In genomic region chr2:201084863-201085262, GRCh38 we compare ENCODE assay signal across 30 cellular contexts. TPM values are rescaled to one million over a fixed set of nuclear protein-coding genes. Genes with fewer than 3 reads are reported as not detected.
A peak's percentile ranks its signal among the peaks of the same experiment; 100 is the strongest.
DNase-seq lines count a peak whose midpoint lies in the region; ATAC-seq, FAIRE-seq and TF ChIP-seq lines count a peak whose summit lies in the region.
"Had no signal": no experiment of that assay in that cellular context is flagged by ENCODE, and none has a peak within 500 bp of the region (broad histone marks: within the 10 kb centered on the region; RNA-seq: fewer than 3 reads in every experiment).

No MANE protein-coding gene starts in this region.

- no peak for FAIRE-seq in D721Med (lab: Jason Lieb, UNC)
- FAIRE-seq: A549, H54, K562, TTC549 had no signal

- H3K27me3 Mint-ChIP-seq in activated naive CD4-positive, alpha-beta T cell treated with anti-CD3 and anti-CD28 coated beads for 36 hours (ENCODE audit: low read depth) = no peaks in the 10 kb centered on the region
- H3K27me3 Mint-ChIP-seq: activated CD8-positive, alpha-beta T cell treated with anti-CD3 and anti-CD28 coated beads for 36 hours had no signal

- H3K4me3 Mint-ChIP-seq in activated naive CD4-positive, alpha-beta T cell treated with anti-CD3 and anti-CD28 coated beads for 36 hours = no peak overlapping the region
- H3K4me3 Mint-ChIP-seq: activated CD8-positive, alpha-beta T cell treated with anti-CD3 and anti-CD28 coated beads for 36 hours; CD8-positive, alpha-beta T cell; endodermal cell; natural killer cell; T-helper 1 cell treated with Interleukin-12 subunit alpha and Interleukin-12 subunit beta and Interleukin-4 antibody, amounts not matched to agents 30 μg/mL and 1 μg/mL, for 36 hours had no signal

- intact Hi-C loops in activated naive CD4-positive, alpha-beta T cell treated with anti-CD3 and anti-CD28 coated beads for 36 hours (cut with micrococcal nuclease) = no loop called here

- H3K36me3 Mint-ChIP-seq in activated naive CD4-positive, alpha-beta T cell treated with anti-CD3 and anti-CD28 coated beads for 36 hours (ENCODE audit: low read depth) = peaks cover 23% of the 10 kb centered on the region
- H3K36me3 Mint-ChIP-seq: natural killer cell had no signal

- CTCF ChIA-PET in activated naive CD4-positive, alpha-beta T cell treated with anti-CD3 and anti-CD28 coated beads for 36 hours (lab: Charles Lee) = interaction anchor here (1.4 kb wide), 1 partner anchor 75 kb away, joined by 3 read pairs; no protein-coding TSS in a partner anchor

- peak overlapping the region; percentile 53 for H3K27ac Mint-ChIP-seq in activated naive CD4-positive, alpha-beta T cell treated with anti-CD3 and anti-CD28 coated beads for 36 hours
- H3K27ac Mint-ChIP-seq: CD8-positive, alpha-beta T cell; endodermal cell; T-helper 1 cell treated with Interleukin-12 subunit alpha and Interleukin-12 subunit beta and Interleukin-4 antibody, amounts not matched to agents 30 μg/mL and 1 μg/mL, for 36 hours had no signal

- no peak for TF ChIP-seq CTCF in D721Med (IDR thresholded peaks at IDR 0.05; ENCODE audit: insufficient read depth, missing control alignments)

- peaks cover 8% of the 10 kb centered on the region for H3K4me1 Mint-ChIP-seq in activated naive CD4-positive, alpha-beta T cell treated with anti-CD3 and anti-CD28 coated beads for 36 hours (ENCODE audit: low read depth)
- H3K4me1 Mint-ChIP-seq: endodermal cell, natural killer cell had no signal

- H3K9me3 Mint-ChIP-seq in activated naive CD4-positive, alpha-beta T cell treated with anti-CD3 and anti-CD28 coated beads for 36 hours = no peaks in the 10 kb centered on the region
- H3K9me3 Mint-ChIP-seq: activated CD8-positive, alpha-beta T cell treated with anti-CD3 and anti-CD28 coated beads for 36 hours; CD8-positive, alpha-beta T cell; natural killer cell; T-helper 1 cell treated with Interleukin-12 subunit alpha and Interleukin-12 subunit beta and Interleukin-4 antibody, amounts not matched to agents 30 μg/mL and 1 μg/mL, for 36 hours had no signal

- peak; percentile 32; the same call in 1 of the 3 replicates for ATAC-seq in SK-N-SH treated with all-trans-retinoic acid at 6 μM for 48 hours
- ATAC-seq in GM19324 (IDR thresholded peaks at IDR 0.05; ENCODE audit: low FRiP score, unreplicated experiment) = no peak
- ATAC-seq in GM18502 (IDR thresholded peaks at IDR 0.05; ENCODE audit: poor library complexity, unreplicated experiment) = no peak
- ATAC-seq: A549; activated CD8-positive, alpha-beta T cell treated with anti-CD3 and anti-CD28 coated beads for 36 hours; CD8-positive, alpha-beta T cell; foreskin keratinocyte; heart left ventricle; K562 had no signal

- DNase-seq in activated naive CD4-positive, alpha-beta T cell treated with anti-CD3 and anti-CD28 coated beads for 36 hours = no peak
- no peak for DNase-seq in activated naive CD4-positive, alpha-beta T cell treated with anti-CD3 and anti-CD28 coated beads, Interleukin-2, amount 50 U/mL, for 16 hours
- peak; percentile 41 for DNase-seq in iris pigment epithelial cell (ENCODE audit: low read depth)
- no peak for DNase-seq in D721Med (ENCODE audit: insufficient read length, low spot score)
- no peak for DNase-seq in inferior parietal cortex (ENCODE audit: extremely low spot score)
- DNase-seq: activated CD4-positive, alpha-beta T cell treated with anti-CD3 and anti-CD28 coated beads for 1 hour; activated CD8-positive, alpha-beta T cell treated with anti-CD3 and anti-CD28 coated beads for 36 hours; activated gamma-delta T cell; AML-193; CD8-positive, alpha-beta T cell; central memory CD4-positive, alpha-beta T cell; dermis blood vessel endothelial cell; EL; endodermal cell; foreskin keratinocyte; heart left ventricle; natural killer cell; NCI-H1930; NCI-H2171 treated with DMSO at 0.1 percent for 48 hours; NCI-H510A treated with DMSO at 0.1 percent for 48 hours; stimulated activated CD4-positive, alpha-beta T cell treated with anti-CD3 and anti-CD28 coated beads, Interleukin-15, amount 100 ng/mL, for 24 hours; stimulated activated CD4-positive, alpha-beta T cell treated with anti-CD3 and anti-CD28 coated beads, Interleukin-4, amount 100 ng/mL, for 4 hours had no signal

TF ChIP-seq in SK-N-SH treated with all-trans-retinoic acid at 6 μM for 48 hours, 23 proteins besides CTCF, POLR2A, EP300 and RAD21:
- TF ChIP-seq ZFP3 (CRISPR knock-in tag; IDR thresholded peaks at IDR 0.05) = peak; percentile 61
- TF ChIP-seq CREB5 (CRISPR knock-in tag; IDR thresholded peaks at IDR 0.05; ENCODE audit: low read depth) = peak; percentile 83
- TF ChIP-seq TSHZ2 (CRISPR knock-in tag; IDR thresholded peaks at IDR 0.05) = peak; percentile 85
- TF ChIP-seq BACH2 (CRISPR knock-in tag; IDR thresholded peaks at IDR 0.05; ENCODE audit: borderline replicate concordance) = no peak
- 0 out of 2 replicates have a peak, but pooled peaks have one; percentile 5 for TF ChIP-seq GLIS3 (CRISPR knock-in tag; IDR thresholded peaks at IDR 0.05)
- TF ChIP-seq ISL1 (CRISPR knock-in tag; IDR thresholded peaks at IDR 0.05) = peak; percentile 93
- no peak for TF ChIP-seq ZNF8 (CRISPR knock-in tag; IDR thresholded peaks at IDR 0.05)
- TF ChIP-seq PATZ1 (CRISPR knock-in tag; IDR thresholded peaks at IDR 0.05; ENCODE audit: borderline replicate concordance) = no peak
- peak; percentile 80 for TF ChIP-seq TCF4 (CRISPR knock-in tag; IDR thresholded peaks at IDR 0.05; ENCODE audit: borderline replicate concordance)
TF ChIP-seq in SK-N-SH treated with all-trans-retinoic acid at 6 μM for 48 hours: peak in this region for 6.

RNA-seq across cellular contexts. Expression of gene NDUFB3, which starts 13.1 kb away (rescaled TPM):
- 100 to 1,000 TPM; 159 to 162 TPM for total RNA-seq in activated naive CD4-positive, alpha-beta T cell treated with anti-CD3 and anti-CD28 coated beads for 36 hours

RNA-seq across cellular contexts. Expression of gene HYCC2, which starts 13.4 kb away (rescaled TPM):
- 10 to 100 TPM; 19.1 TPM for total RNA-seq in activated naive CD4-positive, alpha-beta T cell treated with anti-CD3 and anti-CD28 coated beads for 36 hours

RNA-seq across cellular contexts. Expression of gene CFLAR, which starts 31.1 kb away (rescaled TPM):
- total RNA-seq in activated naive CD4-positive, alpha-beta T cell treated with anti-CD3 and anti-CD28 coated beads for 36 hours = 100 to 1,000 TPM; 214 to 222 TPM
